In the genomic region with DNA sequence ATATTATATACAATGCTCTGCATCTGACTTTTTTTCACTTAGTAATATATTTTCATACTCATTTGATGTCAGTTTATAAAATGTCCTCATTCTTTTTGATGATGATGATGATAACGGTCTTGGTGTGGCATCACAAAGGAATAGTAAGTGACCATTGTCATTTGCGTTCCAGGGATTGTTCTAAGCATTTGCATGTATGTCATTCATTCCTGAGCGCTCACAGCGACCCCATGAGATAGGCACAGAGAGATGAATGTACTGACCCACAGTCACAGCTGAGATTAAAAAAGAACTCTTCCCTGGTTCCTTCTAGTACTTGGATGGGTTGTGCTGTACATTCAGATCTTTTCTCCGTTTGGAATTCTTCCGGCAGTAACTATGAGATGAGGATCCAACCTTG, we compare ENCODE assay signal across 1 cellular context.
TF ChIP-seq lines count a peak whose summit lies in the region.

No MANE protein-coding gene starts in this region.

TF ChIP-seq in WTC11, 78 proteins besides CTCF, POLR2A, EP300 and RAD21 (continued from another document):
- TF ChIP-seq, protein P1, sequence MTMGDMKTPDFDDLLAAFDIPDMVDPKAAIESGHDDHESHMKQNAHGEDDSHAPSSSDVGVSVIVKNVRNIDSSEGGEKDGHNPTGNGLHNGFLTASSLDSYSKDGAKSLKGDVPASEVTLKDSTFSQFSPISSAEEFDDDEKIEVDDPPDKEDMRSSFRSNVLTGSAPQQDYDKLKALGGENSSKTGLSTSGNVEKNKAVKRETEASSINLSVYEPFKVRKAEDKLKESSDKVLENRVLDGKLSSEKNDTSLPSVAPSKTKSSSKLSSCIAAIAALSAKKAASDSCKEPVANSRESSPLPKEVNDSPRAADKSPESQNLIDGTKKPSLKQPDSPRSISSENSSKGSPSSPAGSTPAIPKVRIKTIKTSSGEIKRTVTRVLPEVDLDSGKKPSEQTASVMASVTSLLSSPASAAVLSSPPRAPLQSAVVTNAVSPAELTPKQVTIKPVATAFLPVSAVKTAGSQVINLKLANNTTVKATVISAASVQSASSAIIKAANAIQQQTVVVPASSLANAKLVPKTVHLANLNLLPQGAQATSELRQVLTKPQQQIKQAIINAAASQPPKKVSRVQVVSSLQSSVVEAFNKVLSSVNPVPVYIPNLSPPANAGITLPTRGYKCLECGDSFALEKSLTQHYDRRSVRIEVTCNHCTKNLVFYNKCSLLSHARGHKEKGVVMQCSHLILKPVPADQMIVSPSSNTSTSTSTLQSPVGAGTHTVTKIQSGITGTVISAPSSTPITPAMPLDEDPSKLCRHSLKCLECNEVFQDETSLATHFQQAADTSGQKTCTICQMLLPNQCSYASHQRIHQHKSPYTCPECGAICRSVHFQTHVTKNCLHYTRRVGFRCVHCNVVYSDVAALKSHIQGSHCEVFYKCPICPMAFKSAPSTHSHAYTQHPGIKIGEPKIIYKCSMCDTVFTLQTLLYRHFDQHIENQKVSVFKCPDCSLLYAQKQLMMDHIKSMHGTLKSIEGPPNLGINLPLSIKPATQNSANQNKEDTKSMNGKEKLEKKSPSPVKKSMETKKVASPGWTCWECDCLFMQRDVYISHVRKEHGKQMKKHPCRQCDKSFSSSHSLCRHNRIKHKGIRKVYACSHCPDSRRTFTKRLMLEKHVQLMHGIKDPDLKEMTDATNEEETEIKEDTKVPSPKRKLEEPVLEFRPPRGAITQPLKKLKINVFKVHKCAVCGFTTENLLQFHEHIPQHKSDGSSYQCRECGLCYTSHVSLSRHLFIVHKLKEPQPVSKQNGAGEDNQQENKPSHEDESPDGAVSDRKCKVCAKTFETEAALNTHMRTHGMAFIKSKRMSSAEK (CRISPR knock-in tag; IDR thresholded peaks at IDR 0.05; ENCODE audit: borderline replicate concordance), result no peak
- TF ChIP-seq IRF2 (CRISPR knock-in tag; IDR thresholded peaks at IDR 0.05; ENCODE audit: borderline replicate concordance, low read depth) (no peak), PRDM15 (CRISPR knock-in tag; IDR thresholded peaks at IDR 0.05) (no peak), SP1 (CRISPR knock-in tag; conservative IDR thresholded peaks at IDR 0.05) (no peak), GTF2I (CRISPR knock-in tag; conservative IDR thresholded peaks at IDR 0.05) (no peak), ZNF232 (CRISPR knock-in tag; IDR thresholded peaks at IDR 0.05) (no peak), SMAD4 (CRISPR knock-in tag; IDR thresholded peaks at IDR 0.05) (no peak), TP53 (CRISPR knock-in tag; IDR thresholded peaks at IDR 0.05) (no peak), ZNF317 (CRISPR knock-in tag; IDR thresholded peaks at IDR 0.05; ENCODE audit: borderline replicate concordance, low read depth) (no peak), PRRX2 (CRISPR knock-in tag; IDR thresholded peaks at IDR 0.05) (no peak), NFYB (CRISPR knock-in tag; conservative IDR thresholded peaks at IDR 0.05; ENCODE audit: low read depth) (no peak), MLX (CRISPR knock-in tag; IDR thresholded peaks at IDR 0.05) (no peak)
- TF ChIP-seq, protein P2, sequence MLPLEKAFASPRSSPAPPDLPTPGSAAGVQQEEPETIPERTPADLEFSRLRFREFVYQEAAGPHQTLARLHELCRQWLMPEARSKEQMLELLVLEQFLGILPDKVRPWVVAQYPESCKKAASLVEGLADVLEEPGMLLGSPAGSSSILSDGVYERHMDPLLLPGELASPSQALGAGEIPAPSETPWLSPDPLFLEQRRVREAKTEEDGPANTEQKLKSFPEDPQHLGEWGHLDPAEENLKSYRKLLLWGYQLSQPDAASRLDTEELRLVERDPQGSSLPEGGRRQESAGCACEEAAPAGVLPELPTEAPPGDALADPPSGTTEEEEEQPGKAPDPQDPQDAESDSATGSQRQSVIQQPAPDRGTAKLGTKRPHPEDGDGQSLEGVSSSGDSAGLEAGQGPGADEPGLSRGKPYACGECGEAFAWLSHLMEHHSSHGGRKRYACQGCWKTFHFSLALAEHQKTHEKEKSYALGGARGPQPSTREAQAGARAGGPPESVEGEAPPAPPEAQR (CRISPR knock-in tag; IDR thresholded peaks at IDR 0.05), result no peak
